8 cellular contexts compared by ENCODE assay signal in genomic region chr1:33256701-33257387, GRCh38. TPM values are rescaled to one million over a fixed set of nuclear protein-coding genes. Genes with fewer than 3 reads are reported as not detected.
DNase-seq lines count a peak whose midpoint lies in the region; ATAC-seq and TF ChIP-seq lines count a peak whose summit lies in the region.

No MANE protein-coding gene starts in this region.

- 0 out of 22 replicates have a peak, but pooled peaks cover 0 to 1% (median 0%) of the 10 kb centered on the region in 11 experiments for H3K9me3 ChIP-seq in BLaER1 treated with 17β-estradiol and CSF1 and Interleukin-3, amounts not matched to agents 10 nM and 100 nM (replicated peaks in 1 of 11)

- H3K9ac ChIP-seq in BLaER1 treated with 17β-estradiol and CSF1 and Interleukin-3, amounts not matched to agents 10 nM and 100 nM, result peak overlapping the region; percentile 91 to 98 (median 95)

- peak overlapping the region; percentile 90 to 97 (median 95) for H3K27ac ChIP-seq in BLaER1 treated with 17β-estradiol and CSF1 and Interleukin-3, amounts not matched to agents 10 nM and 100 nM

- in situ Hi-C loops in astrocyte of the spinal cord (cut with HindIII; ENCODE audit: low sequenced_read_pairs), result no loop called here

- peaks cover 21 to 44% (median 32%) of the 10 kb centered on the region in 11 experiments; a peak in 21 of 22 replicates for H4K20me1 ChIP-seq in BLaER1 treated with 17β-estradiol and CSF1 and Interleukin-3, amounts not matched to agents 10 nM and 100 nM

- peaks cover 0 to 29% (median 12%) of the 10 kb centered on the region in 11 experiments; a peak in 11 of 22 replicates for H3K36me3 ChIP-seq in BLaER1 treated with 17β-estradiol and CSF1 and Interleukin-3, amounts not matched to agents 10 nM and 100 nM

- H3K27me3 ChIP-seq in BLaER1 treated with 17β-estradiol and CSF1 and Interleukin-3, amounts not matched to agents 10 nM and 100 nM, result no peaks in the 10 kb centered on the region

- TF ChIP-seq CTCF in GM20000 (IDR thresholded peaks at IDR 0.05; ENCODE audit: extremely low read depth, missing control alignments) (no peak), NB4 (IDR thresholded peaks at IDR 0.05; ENCODE audit: low read depth, low read length) (no peak), astrocyte of the spinal cord (IDR thresholded peaks at IDR 0.05; ENCODE audit: low read depth, low read length) (no peak)

- DNase-seq in GM20000 (ENCODE audit: low spot score) (peak; percentile 70), NB4 (ENCODE audit: low read depth) (peak; percentile 68), T-helper 9 cell (peak; percentile 32), astrocyte of the spinal cord (ENCODE audit: low read depth, low spot score) (peak; percentile 86), hippocampal formation (lab: John Stamatoyannopoulos, UW) (peak; percentile 23 to 55), renal cortical epithelial cell (ENCODE audit: low read depth) (peak; percentile 78)

- TF ChIP-seq POLR2A in NB4 (IDR thresholded peaks at IDR 0.05; ENCODE audit: extremely low read depth, insufficient read length), result no peak

- peak overlapping the region; percentile 73 to 93 (median 84) for H3K4me3 ChIP-seq in BLaER1 treated with 17β-estradiol and CSF1 and Interleukin-3, amounts not matched to agents 10 nM and 100 nM
- peak overlapping the region; percentile 76 for H3K4me3 ChIP-seq in NB4 (ENCODE audit: low read depth, low read length)
- peak overlapping the region; percentile 82 for H3K4me3 ChIP-seq in astrocyte of the spinal cord (ENCODE audit: low read depth, low read length)

- H3K4me1 ChIP-seq in BLaER1 treated with 17β-estradiol and CSF1 and Interleukin-3, amounts not matched to agents 10 nM and 100 nM, result peaks cover 24 to 47% (median 34%) of the 10 kb centered on the region in 10 experiments

- ATAC-seq in HG02571 (IDR thresholded peaks at IDR 0.05; ENCODE audit: unreplicated experiment), result no peak

- H3K4me2 ChIP-seq in BLaER1 treated with 17β-estradiol and CSF1 and Interleukin-3, amounts not matched to agents 10 nM and 100 nM, result peak overlapping the region; percentile 93 to 100 (median 99)

RNA-seq across cellular contexts. Expression of gene ZNF362, which starts 0.6 kb away (rescaled TPM):
- 1.0 and 6.9 TPM in 2 replicates for total RNA-seq in renal cortical epithelial cell

Comparison
In these comparisons a context has a peak if more than half of its experiments do, and no peak if none do; other contexts are left out.
1. DNase-seq: peak in every context shown above with its lines; median percentile 86 in astrocyte of the spinal cord; 78 in renal cortical epithelial cell; 70 in GM20000; 68 in NB4; 39 in hippocampal formation; 32 in T-helper 9 cell.